Comparison of ENCODE assay signal across 10 cellular contexts in genomic region chr22:36466258-36466657, GRCh38. TPM values are rescaled to one million over a fixed set of nuclear protein-coding genes. Genes with fewer than 3 reads are reported as not detected.
DNase-seq lines count a peak whose midpoint lies in the region; ATAC-seq, FAIRE-seq and TF ChIP-seq lines count a peak whose summit lies in the region.
"Had no signal": no experiment of that assay in that cellular context is flagged by ENCODE, and none has a peak within 500 bp of the region (broad histone marks: within the 10 kb centered on the region; RNA-seq: fewer than 3 reads in every experiment).

No MANE protein-coding gene starts in this region.

- POLR2A ChIA-PET in GM12878 (lab: Charles Lee), result no interaction called here

- intact Hi-C loops in GM12878 (cut with micrococcal nuclease; ENCODE audit: unreplicated experiment), result no loop called here

- H3K4me3 Mint-ChIP-seq in activated CD8-positive, alpha-beta memory T cell treated with anti-CD3 and anti-CD28 coated beads, Interleukin-2, amount 10 ng/mL, durations not matched to agents 7 days and 5 days, result no peak overlapping the region
- no peak overlapping the region for H3K4me3 Mint-ChIP-seq in type B pancreatic cell

- no peaks in the 10 kb centered on the region; the same call in 1 of the 2 replicates for H3K79me2 ChIP-seq in GM12878 (ENCODE audit: control insufficient read depth, insufficient read depth, low read length)

- H3K27ac ChIP-seq in GM12878 (ENCODE audit: control insufficient read depth, insufficient read depth), result no peak overlapping the region

- CTCF ChIA-PET in activated CD8-positive, alpha-beta memory T cell treated with anti-CD3 and anti-CD28 coated beads, Interleukin-2, amount 10 ng/mL, durations not matched to agents 7 days and 5 days (lab: Charles Lee), result interaction anchor here (0.8 to 6.9 kb wide), 6 partner anchors 10 to 166 kb away, joined by 3 to 74 read pairs (median 4); no protein-coding TSS in a partner anchor
- CTCF ChIA-PET in GM12878 (lab: Yijun Ruan, JAX), result interaction anchor here (8.5 kb wide), 1 partner anchor 164 kb away, joined by 125 read pairs; no protein-coding TSS in a partner anchor

- BruUV-seq in GM12878 (replicated peaks; lab: Mats Ljungman, UMichigan), result no TSS peak

- RAD21 ChIA-PET in GM12878 (lab: Charles Lee; ENCODE audit: unreplicated experiment), result no interaction called here

- no peaks in the 10 kb centered on the region for H4K20me1 ChIP-seq in GM12878 (ENCODE audit: control insufficient read depth, insufficient read depth)

- no peak overlapping the region for H2AFZ ChIP-seq in GM12878 (ENCODE audit: control insufficient read depth, low read depth, low read length)

- no peak for TF ChIP-seq CTCF in GM12878 (IDR thresholded peaks at IDR 0.05 in 2 of 3, conservative IDR thresholded peaks at IDR 0.05 in 1 of 3; ENCODE audit: control insufficient read depth in 2 of 3, extremely low read depth in 1 of 3, insufficient read depth in 1 of 3, low read depth in 3 of 3, low read length in 3 of 3)
- TF ChIP-seq CTCF in type B pancreatic cell (conservative IDR thresholded peaks at IDR 0.05), result no peak

- H3K27me3 ChIP-seq in GM12878 (replicated peaks in 1 of 2; ENCODE audit: control insufficient read depth in 2 of 2, insufficient read depth in 2 of 2, low read length in 1 of 2) (no peaks in the 10 kb centered on the region), mucosa of stomach (ENCODE audit: control insufficient read depth, insufficient read depth, low read length) (no peaks in the 10 kb centered on the region)

- H3K4me1 Mint-ChIP-seq in activated CD8-positive, alpha-beta memory T cell treated with anti-CD3 and anti-CD28 coated beads, Interleukin-2, amount 10 ng/mL, durations not matched to agents 7 days and 5 days, result peaks cover 33% of the 10 kb centered on the region
- peaks cover 11% of the 10 kb centered on the region for H3K4me1 Mint-ChIP-seq in type B pancreatic cell (ENCODE audit: unreplicated experiment)

- SMC1A ChIA-PET in GM12878 (lab: Charles Lee; ENCODE audit: uncharacterized antibody, unreplicated experiment), result interaction anchor here (0.6 kb wide), 1 partner anchor 133 kb away, joined by 3 read pairs; no protein-coding TSS in a partner anchor

- H3K4me1 ChIP-seq in GM12878 (ENCODE audit: control insufficient read depth, insufficient read depth, low read length) (peaks cover 4% of the 10 kb centered on the region), mucosa of stomach (ENCODE audit: control insufficient read depth, insufficient read depth, low read length) (peaks cover 56% of the 10 kb centered on the region)

- H3K27me3 Mint-ChIP-seq in activated CD8-positive, alpha-beta memory T cell treated with anti-CD3 and anti-CD28 coated beads, Interleukin-2, amount 10 ng/mL, durations not matched to agents 7 days and 5 days, result no peaks in the 10 kb centered on the region
- no peaks in the 10 kb centered on the region for H3K27me3 Mint-ChIP-seq in type B pancreatic cell

- in situ Hi-C loops in GM12878 (cut with MboI) (loop anchor here (5.0 kb wide), 1 partner anchor 159 kb away; no protein-coding TSS in a partner anchor), KBM-7 (cut with MboI; ENCODE audit: low pct_unique_long_range_greater_than_20kb, low sequenced_read_pairs) (loop anchor here (10.0 kb wide), 1 partner anchor 161 kb away; no protein-coding TSS in a partner anchor)

- TF ChIP-seq POLR2A in GM12878 (IDR thresholded peaks at IDR 0.05; ENCODE audit: low read depth, low read length), result 0 out of 2 replicates have a peak, but pooled peaks have one; percentile 12

- H3K9ac ChIP-seq in GM12878 (ENCODE audit: control insufficient read depth, insufficient read depth, low read length), result no peak overlapping the region
- H3K9ac ChIP-seq in mucosa of stomach (ENCODE audit: low read length), result peak overlapping the region; percentile 63

- H3K4me3 ChIP-seq in GM12878 (no peak overlapping the region), mucosa of stomach (ENCODE audit: low read length) (no peak overlapping the region)

- peaks cover 6% of the 10 kb centered on the region for H3K36me3 Mint-ChIP-seq in activated CD8-positive, alpha-beta memory T cell treated with anti-CD3 and anti-CD28 coated beads, Interleukin-2, amount 10 ng/mL, durations not matched to agents 7 days and 5 days
- H3K36me3 Mint-ChIP-seq in type B pancreatic cell, result no peaks in the 10 kb centered on the region

- WGBS in GM12878 (ENCODE audit: insufficient coverage, insufficient replicate concordance, low lambda C conversion rate, missing lambda C conversion rate), result 72% methylated on average over 7 of the region's 7 CpGs

- H3K27ac Mint-ChIP-seq in activated CD8-positive, alpha-beta memory T cell treated with anti-CD3 and anti-CD28 coated beads, Interleukin-2, amount 10 ng/mL, durations not matched to agents 7 days and 5 days, result peak overlapping the region; percentile 32
- peak overlapping the region; percentile 86 for H3K27ac Mint-ChIP-seq in type B pancreatic cell

- ATAC-seq in activated CD8-positive, alpha-beta memory T cell treated with anti-CD3 and anti-CD28 coated beads, Interleukin-2, amount 10 ng/mL, durations not matched to agents 7 days and 5 days, result no peak
- ATAC-seq in GM12878 (no peak), GM18868 (IDR thresholded peaks at IDR 0.05; ENCODE audit: unreplicated experiment) (no peak)

- TF ChIP-seq RAD21 in GM12878 (IDR thresholded peaks at IDR 0.05; ENCODE audit: insufficient read depth, low read depth, low read length), result no peak

- no peak for DNase-seq in activated CD8-positive, alpha-beta memory T cell treated with anti-CD3 and anti-CD28 coated beads, Interleukin-2, amount 10 ng/mL, durations not matched to agents 7 days and 5 days
- DNase-seq in activated CD8-positive, alpha-beta memory T cell treated with anti-CD3 and anti-CD28 coated beads for 24 hours, result no peak
- no peak for DNase-seq in GM12878 (ENCODE audit: low read depth, low spot score)
- DNase-seq in type B pancreatic cell (ENCODE audit: extremely low spot score, unreplicated experiment), result no peak
- DNase-seq in T-helper 2 cell, result no peak
- DNase-seq in KBM-7, result no peak
- DNase-seq: NCI-H2171 treated with DMSO at 0.1 percent for 48 hours; stimulated activated naive CD4-positive, alpha-beta T cell treated with Interleukin-2 at 50 U/mL for 16 hours had no signal

- TF ChIP-seq EP300 in GM12878 (IDR thresholded peaks at IDR 0.05; ENCODE audit: borderline replicate concordance in 1 of 2, control insufficient read depth in 1 of 2, low read depth in 2 of 2, low read length in 2 of 2), result no peak

- no peak for FAIRE-seq in GM12878 (lab: Jason Lieb, UNC)

- H3K9me3 ChIP-seq in GM12878 (replicated peaks; ENCODE audit: control insufficient read depth, insufficient read depth, low read length), result no peaks in the 10 kb centered on the region
- H3K9me3 ChIP-seq in mucosa of stomach (ENCODE audit: control insufficient read depth, low read length), result no peaks in the 10 kb centered on the region

- H3K4me2 ChIP-seq in GM12878 (ENCODE audit: control insufficient read depth, insufficient read depth), result no peak overlapping the region

- H3K9me3 Mint-ChIP-seq in activated CD8-positive, alpha-beta memory T cell treated with anti-CD3 and anti-CD28 coated beads, Interleukin-2, amount 10 ng/mL, durations not matched to agents 7 days and 5 days (ENCODE audit: low read depth), result no peaks in the 10 kb centered on the region
- no peaks in the 10 kb centered on the region for H3K9me3 Mint-ChIP-seq in type B pancreatic cell

- H3K36me3 ChIP-seq in GM12878 (ENCODE audit: control insufficient read depth in 2 of 2, insufficient read depth in 2 of 2, low read length in 1 of 2) (peaks cover 9 to 16% of the 10 kb centered on the region in 2 experiments; a peak in 3 of 4 replicates), mucosa of stomach (ENCODE audit: control insufficient read depth, insufficient read depth, low read length) (peaks cover 5% of the 10 kb centered on the region)

RNA-seq across cellular contexts. Expression of gene TXN2, which starts 15.2 kb away (rescaled TPM):
- 10 to 100 TPM; 78.7 to 82.6 TPM for total RNA-seq in activated CD8-positive, alpha-beta memory T cell treated with anti-CD3 and anti-CD28 coated beads, Interleukin-2, amount 10 ng/mL, durations not matched to agents 7 days and 5 days
- total RNA-seq in GM12878 (2013; cell fraction: nucleolus; rRNA removed), result 7.3 and 8.2 TPM in 2 replicates
- total RNA-seq in GM12878 (2014; rRNA removed) (81.6 and 96.5 TPM in 2 replicates), GM12878 (2014; rRNA removed; fragmentation: Illumina TruSeq; extraction: Trizol) (70.2 and 70.4 TPM in 2 replicates), GM12878 (2021) (119 and 126 TPM in 2 replicates), type B pancreatic cell (ENCODE audit: low replicate concordance) (73.4 and 77.2 TPM in 2 replicates)
- 46.7 TPM for polyA plus RNA-seq in GM12878 (2011; ENCODE audit: low read depth)
- polyA plus RNA-seq in GM12878 (2011; rRNA removed) (176 and 233 TPM in 2 replicates), GM12878 (2014; fragmentation: Illumina TruSeq; extraction: Trizol) (101 and 102 TPM in 2 replicates), GM12878 (2014; fragmentation: Nextera tagmentation; extraction: Ambion mirVana) (100 to 1,000 TPM; 330 to 350 TPM), GM12878 (2014; rRNA removed) (144 and 180 TPM in 2 replicates), GM12878 (2016; fragmentation: Nextera tagmentation; extraction: Ambion mirVana) (100 to 1,000 TPM; 221 to 285 TPM)
- polyA plus RNA-seq in GM12878 (2011; cell fraction: cytosol; rRNA removed), result 244 and 280 TPM in 2 replicates
- polyA plus RNA-seq in GM12878 (2011; cell fraction: nucleus; rRNA removed), result 135 and 140 TPM in 2 replicates
- 139 and 155 TPM in 2 replicates for polyA plus RNA-seq in GM12878 (2012)
- polyA minus RNA-seq in GM12878 (2011; rRNA and poly(A)+ RNA removed), result 180 and 183 TPM in 2 replicates
- polyA minus RNA-seq in GM12878 (2011; cell fraction: cytosol; rRNA and poly(A)+ RNA removed), result 34.3 and 55.5 TPM in 2 replicates
- polyA minus RNA-seq in GM12878 (2011; cell fraction: nucleus; rRNA and poly(A)+ RNA removed), result 20.3 and 27.4 TPM in 2 replicates

RNA-seq across cellular contexts. Expression of gene FOXRED2, which starts 40.6 kb away (rescaled TPM):
- 10 to 100 TPM; 11.9 to 12.1 TPM for total RNA-seq in activated CD8-positive, alpha-beta memory T cell treated with anti-CD3 and anti-CD28 coated beads, Interleukin-2, amount 10 ng/mL, durations not matched to agents 7 days and 5 days
- total RNA-seq in GM12878 (2013; cell fraction: nucleolus; rRNA removed), result 13.5 and 15.1 TPM in 2 replicates
- total RNA-seq in GM12878 (2014; rRNA removed) (5.1 and 7.3 TPM in 2 replicates), GM12878 (2014; rRNA removed; fragmentation: Illumina TruSeq; extraction: Trizol) (3.7 TPM in 2 replicates), GM12878 (2021) (25.5 and 28.8 TPM in 2 replicates), type B pancreatic cell (ENCODE audit: low replicate concordance) (20.6 and 38.8 TPM in 2 replicates)
- 3.3 TPM for polyA plus RNA-seq in GM12878 (2011; ENCODE audit: low read depth)
- polyA plus RNA-seq in GM12878 (2011; rRNA removed) (1.1 and 1.8 TPM in 2 replicates), GM12878 (2014; fragmentation: Illumina TruSeq; extraction: Trizol) (9.6 and 9.8 TPM in 2 replicates), GM12878 (2014; fragmentation: Nextera tagmentation; extraction: Ambion mirVana) (1 to 10 TPM; 3.5 to 3.9 TPM), GM12878 (2014; rRNA removed) (7.9 and 8.4 TPM in 2 replicates), GM12878 (2016; fragmentation: Nextera tagmentation; extraction: Ambion mirVana) (10 to 100 TPM; 20.1 to 24.0 TPM)
- 2.2 and 3.1 TPM in 2 replicates for polyA plus RNA-seq in GM12878 (2011; cell fraction: cytosol; rRNA removed)
- polyA plus RNA-seq in GM12878 (2011; cell fraction: nucleus; rRNA removed), result 4.3 and 4.7 TPM in 2 replicates
- polyA plus RNA-seq in GM12878 (2012), result 5.4 TPM in 2 replicates
- polyA minus RNA-seq in GM12878 (2011; rRNA and poly(A)+ RNA removed), result 2.6 and 3.9 TPM in 2 replicates
- 3.0 and 3.9 TPM in 2 replicates for polyA minus RNA-seq in GM12878 (2011; cell fraction: cytosol; rRNA and poly(A)+ RNA removed)
- polyA minus RNA-seq in GM12878 (2011; cell fraction: nucleus; rRNA and poly(A)+ RNA removed), result 2.2 and 3.6 TPM in 2 replicates
